Comparison of ENCODE assay signal across 1 cellular context in the genomic region with DNA sequence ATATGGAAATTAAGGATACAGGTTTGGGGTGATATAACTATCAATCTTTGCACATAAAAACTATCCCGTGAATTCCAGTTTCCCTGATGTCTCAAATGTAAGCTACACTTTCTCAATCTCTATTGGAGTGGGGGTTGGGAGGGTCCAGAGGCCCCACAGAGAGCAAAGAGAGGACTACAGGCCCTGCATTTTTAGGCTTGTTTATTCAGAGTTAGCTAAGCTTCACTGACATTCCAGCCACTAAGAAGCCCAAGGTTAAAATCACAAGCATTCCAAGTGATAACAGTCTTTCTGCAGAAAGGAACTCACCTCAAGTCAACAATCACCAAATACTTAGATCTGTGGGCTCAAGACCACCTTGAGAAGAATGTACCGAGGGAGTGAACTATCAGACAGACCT.
TF ChIP-seq lines count a peak whose summit lies in the region.

No MANE protein-coding gene starts in this region.

TF ChIP-seq in HepG2, 621 proteins besides CTCF, POLR2A, EP300 and RAD21 (continued from another document and continues in another):
- TF ChIP-seq, protein P1, sequence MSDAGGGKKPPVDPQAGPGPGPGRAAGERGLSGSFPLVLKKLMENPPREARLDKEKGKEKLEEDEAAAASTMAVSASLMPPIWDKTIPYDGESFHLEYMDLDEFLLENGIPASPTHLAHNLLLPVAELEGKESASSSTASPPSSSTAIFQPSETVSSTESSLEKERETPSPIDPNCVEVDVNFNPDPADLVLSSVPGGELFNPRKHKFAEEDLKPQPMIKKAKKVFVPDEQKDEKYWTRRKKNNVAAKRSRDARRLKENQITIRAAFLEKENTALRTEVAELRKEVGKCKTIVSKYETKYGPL (CRISPR knock-in tag; IDR thresholded peaks at IDR 0.05) = no peak
- TF ChIP-seq ADNP (CRISPR knock-in tag; IDR thresholded peaks at IDR 0.05) (no peak), NPAS2 (CRISPR knock-in tag; IDR thresholded peaks at IDR 0.05; ENCODE audit: borderline replicate concordance) (no peak), ATM (IDR thresholded peaks at IDR 0.05; ENCODE audit: borderline replicate concordance) (no peak), IKZF4 (CRISPR knock-in tag; IDR thresholded peaks at IDR 0.05; ENCODE audit: borderline replicate concordance, low read depth, not compliant biosample characterization) (no peak), HMGA1 (CRISPR knock-in tag; conservative IDR thresholded peaks at IDR 0.05) (no peak), GLI4 (CRISPR knock-in tag; IDR thresholded peaks at IDR 0.05; ENCODE audit: borderline replicate concordance) (no peak), ZNF331 (CRISPR knock-in tag; IDR thresholded peaks at IDR 0.05) (peak; percentile 66), SMYD3 (CRISPR knock-in tag; IDR thresholded peaks at IDR 0.05) (no peak), PHF20 (CRISPR knock-in tag; IDR thresholded peaks at IDR 0.05) (no peak), ELF4 (CRISPR knock-in tag; IDR thresholded peaks at IDR 0.05; ENCODE audit: borderline replicate concordance) (no peak), WIZ (CRISPR knock-in tag; IDR thresholded peaks at IDR 0.05) (no peak), PHF21A (CRISPR knock-in tag; IDR thresholded peaks at IDR 0.05) (no peak), CREM (IDR thresholded peaks at IDR 0.05) (peak; percentile 77), CREM (CRISPR knock-in tag; IDR thresholded peaks at IDR 0.05) (no peak), SPEN (CRISPR knock-in tag; IDR thresholded peaks at IDR 0.05; ENCODE audit: low read depth) (no peak), ZNF333 (CRISPR knock-in tag; IDR thresholded peaks at IDR 0.05; ENCODE audit: borderline replicate concordance) (no peak), ZNF790 (CRISPR knock-in tag; IDR thresholded peaks at IDR 0.05; ENCODE audit: borderline replicate concordance) (no peak), ZZZ3 (CRISPR knock-in tag; IDR thresholded peaks at IDR 0.05; ENCODE audit: borderline replicate concordance) (no peak), CCAR2 (optimal IDR thresholded peaks at IDR 0.05; ENCODE audit: low read depth, low read length) (no peak), ASH2L (IDR thresholded peaks at IDR 0.05; ENCODE audit: insufficient read length, low read depth, low read length) (peak; percentile 42), ZNF773 (CRISPR knock-in tag; IDR thresholded peaks at IDR 0.05; ENCODE audit: borderline replicate concordance) (no peak), MAFK (conservative IDR thresholded peaks at IDR 0.05 in 1 of 2, IDR thresholded peaks at IDR 0.05 in 1 of 2; ENCODE audit: low read length in 2 of 2) (no peak), ZNF383 (CRISPR knock-in tag; IDR thresholded peaks at IDR 0.05; ENCODE audit: borderline replicate concordance) (no peak), ZNF446 (CRISPR knock-in tag; IDR thresholded peaks at IDR 0.05) (no peak), TAF1 (CRISPR knock-in tag; IDR thresholded peaks at IDR 0.05) (no peak), CHD2 (IDR thresholded peaks at IDR 0.05; ENCODE audit: low read depth, low read length) (peak; percentile 60; the same call in 1 of the 2 replicates)
- TF ChIP-seq, protein P2, sequence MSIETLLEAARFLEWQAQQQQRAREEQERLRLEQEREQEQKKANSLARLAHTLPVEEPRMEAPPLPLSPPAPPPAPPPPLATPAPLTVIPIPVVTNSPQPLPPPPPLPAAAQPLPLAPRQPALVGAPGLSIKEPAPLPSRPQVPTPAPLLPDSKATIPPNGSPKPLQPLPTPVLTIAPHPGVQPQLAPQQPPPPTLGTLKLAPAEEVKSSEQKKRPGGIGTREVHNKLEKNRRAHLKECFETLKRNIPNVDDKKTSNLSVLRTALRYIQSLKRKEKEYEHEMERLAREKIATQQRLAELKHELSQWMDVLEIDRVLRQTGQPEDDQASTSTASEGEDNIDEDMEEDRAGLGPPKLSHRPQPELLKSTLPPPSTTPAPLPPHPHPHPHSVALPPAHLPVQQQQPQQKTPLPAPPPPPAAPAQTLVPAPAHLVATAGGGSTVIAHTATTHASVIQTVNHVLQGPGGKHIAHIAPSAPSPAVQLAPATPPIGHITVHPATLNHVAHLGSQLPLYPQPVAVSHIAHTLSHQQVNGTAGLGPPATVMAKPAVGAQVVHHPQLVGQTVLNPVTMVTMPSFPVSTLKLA (IDR thresholded peaks at IDR 0.05) = no peak
- TF ChIP-seq, protein P3, sequence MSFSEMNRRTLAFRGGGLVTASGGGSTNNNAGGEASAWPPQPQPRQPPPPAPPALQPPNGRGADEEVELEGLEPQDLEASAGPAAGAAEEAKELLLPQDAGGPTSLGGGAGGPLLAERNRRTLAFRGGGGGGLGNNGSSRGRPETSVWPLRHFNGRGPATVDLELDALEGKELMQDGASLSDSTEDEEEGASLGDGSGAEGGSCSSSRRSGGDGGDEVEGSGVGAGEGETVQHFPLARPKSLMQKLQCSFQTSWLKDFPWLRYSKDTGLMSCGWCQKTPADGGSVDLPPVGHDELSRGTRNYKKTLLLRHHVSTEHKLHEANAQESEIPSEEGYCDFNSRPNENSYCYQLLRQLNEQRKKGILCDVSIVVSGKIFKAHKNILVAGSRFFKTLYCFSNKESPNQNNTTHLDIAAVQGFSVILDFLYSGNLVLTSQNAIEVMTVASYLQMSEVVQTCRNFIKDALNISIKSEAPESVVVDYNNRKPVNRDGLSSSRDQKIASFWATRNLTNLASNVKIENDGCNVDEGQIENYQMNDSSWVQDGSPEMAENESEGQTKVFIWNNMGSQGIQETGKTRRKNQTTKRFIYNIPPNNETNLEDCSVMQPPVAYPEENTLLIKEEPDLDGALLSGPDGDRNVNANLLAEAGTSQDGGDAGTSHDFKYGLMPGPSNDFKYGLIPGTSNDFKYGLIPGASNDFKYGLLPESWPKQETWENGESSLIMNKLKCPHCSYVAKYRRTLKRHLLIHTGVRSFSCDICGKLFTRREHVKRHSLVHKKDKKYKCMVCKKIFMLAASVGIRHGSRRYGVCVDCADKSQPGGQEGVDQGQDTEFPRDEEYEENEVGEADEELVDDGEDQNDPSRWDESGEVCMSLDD (CRISPR knock-in tag; IDR thresholded peaks at IDR 0.05; ENCODE audit: borderline replicate concordance) = no peak
- TF ChIP-seq, protein P4, sequence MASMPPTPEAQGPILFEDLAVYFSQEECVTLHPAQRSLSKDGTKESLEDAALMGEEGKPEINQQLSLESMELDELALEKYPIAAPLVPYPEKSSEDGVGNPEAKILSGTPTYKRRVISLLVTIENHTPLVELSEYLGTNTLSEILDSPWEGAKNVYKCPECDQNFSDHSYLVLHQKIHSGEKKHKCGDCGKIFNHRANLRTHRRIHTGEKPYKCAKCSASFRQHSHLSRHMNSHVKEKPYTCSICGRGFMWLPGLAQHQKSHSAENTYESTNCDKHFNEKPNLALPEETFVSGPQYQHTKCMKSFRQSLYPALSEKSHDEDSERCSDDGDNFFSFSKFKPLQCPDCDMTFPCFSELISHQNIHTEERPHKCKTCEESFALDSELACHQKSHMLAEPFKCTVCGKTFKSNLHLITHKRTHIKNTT (CRISPR knock-in tag; IDR thresholded peaks at IDR 0.05) = no peak
- TF ChIP-seq, protein P5, sequence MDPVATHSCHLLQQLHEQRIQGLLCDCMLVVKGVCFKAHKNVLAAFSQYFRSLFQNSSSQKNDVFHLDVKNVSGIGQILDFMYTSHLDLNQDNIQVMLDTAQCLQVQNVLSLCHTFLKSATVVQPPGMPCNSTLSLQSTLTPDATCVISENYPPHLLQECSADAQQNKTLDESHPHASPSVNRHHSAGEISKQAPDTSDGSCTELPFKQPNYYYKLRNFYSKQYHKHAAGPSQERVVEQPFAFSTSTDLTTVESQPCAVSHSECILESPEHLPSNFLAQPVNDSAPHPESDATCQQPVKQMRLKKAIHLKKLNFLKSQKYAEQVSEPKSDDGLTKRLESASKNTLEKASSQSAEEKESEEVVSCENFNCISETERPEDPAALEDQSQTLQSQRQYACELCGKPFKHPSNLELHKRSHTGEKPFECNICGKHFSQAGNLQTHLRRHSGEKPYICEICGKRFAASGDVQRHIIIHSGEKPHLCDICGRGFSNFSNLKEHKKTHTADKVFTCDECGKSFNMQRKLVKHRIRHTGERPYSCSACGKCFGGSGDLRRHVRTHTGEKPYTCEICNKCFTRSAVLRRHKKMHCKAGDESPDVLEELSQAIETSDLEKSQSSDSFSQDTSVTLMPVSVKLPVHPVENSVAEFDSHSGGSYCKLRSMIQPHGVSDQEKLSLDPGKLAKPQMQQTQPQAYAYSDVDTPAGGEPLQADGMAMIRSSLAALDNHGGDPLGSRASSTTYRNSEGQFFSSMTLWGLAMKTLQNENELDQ (CRISPR knock-in tag; IDR thresholded peaks at IDR 0.05; ENCODE audit: borderline replicate concordance) = no peak
- TF ChIP-seq, protein P6, sequence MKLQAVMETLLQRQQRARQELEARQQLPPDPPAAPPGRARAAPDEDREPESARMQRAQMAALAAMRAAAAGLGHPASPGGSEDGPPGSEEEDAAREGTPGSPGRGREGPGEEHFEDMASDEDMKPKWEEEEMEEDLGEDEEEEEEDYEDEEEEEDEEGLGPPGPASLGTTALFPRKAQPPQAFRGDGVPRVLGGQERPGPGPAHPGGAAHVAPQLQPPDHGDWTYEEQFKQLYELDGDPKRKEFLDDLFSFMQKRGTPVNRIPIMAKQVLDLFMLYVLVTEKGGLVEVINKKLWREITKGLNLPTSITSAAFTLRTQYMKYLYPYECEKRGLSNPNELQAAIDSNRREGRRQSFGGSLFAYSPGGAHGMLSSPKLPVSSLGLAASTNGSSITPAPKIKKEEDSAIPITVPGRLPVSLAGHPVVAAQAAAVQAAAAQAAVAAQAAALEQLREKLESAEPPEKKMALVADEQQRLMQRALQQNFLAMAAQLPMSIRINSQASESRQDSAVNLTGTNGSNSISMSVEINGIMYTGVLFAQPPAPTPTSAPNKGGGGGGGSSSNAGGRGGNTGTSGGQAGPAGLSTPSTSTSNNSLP (IDR thresholded peaks at IDR 0.05; ENCODE audit: low read depth, low read length) = 0 out of 2 replicates have a peak, but pooled peaks have one; percentile 33
- TF ChIP-seq, protein P7, sequence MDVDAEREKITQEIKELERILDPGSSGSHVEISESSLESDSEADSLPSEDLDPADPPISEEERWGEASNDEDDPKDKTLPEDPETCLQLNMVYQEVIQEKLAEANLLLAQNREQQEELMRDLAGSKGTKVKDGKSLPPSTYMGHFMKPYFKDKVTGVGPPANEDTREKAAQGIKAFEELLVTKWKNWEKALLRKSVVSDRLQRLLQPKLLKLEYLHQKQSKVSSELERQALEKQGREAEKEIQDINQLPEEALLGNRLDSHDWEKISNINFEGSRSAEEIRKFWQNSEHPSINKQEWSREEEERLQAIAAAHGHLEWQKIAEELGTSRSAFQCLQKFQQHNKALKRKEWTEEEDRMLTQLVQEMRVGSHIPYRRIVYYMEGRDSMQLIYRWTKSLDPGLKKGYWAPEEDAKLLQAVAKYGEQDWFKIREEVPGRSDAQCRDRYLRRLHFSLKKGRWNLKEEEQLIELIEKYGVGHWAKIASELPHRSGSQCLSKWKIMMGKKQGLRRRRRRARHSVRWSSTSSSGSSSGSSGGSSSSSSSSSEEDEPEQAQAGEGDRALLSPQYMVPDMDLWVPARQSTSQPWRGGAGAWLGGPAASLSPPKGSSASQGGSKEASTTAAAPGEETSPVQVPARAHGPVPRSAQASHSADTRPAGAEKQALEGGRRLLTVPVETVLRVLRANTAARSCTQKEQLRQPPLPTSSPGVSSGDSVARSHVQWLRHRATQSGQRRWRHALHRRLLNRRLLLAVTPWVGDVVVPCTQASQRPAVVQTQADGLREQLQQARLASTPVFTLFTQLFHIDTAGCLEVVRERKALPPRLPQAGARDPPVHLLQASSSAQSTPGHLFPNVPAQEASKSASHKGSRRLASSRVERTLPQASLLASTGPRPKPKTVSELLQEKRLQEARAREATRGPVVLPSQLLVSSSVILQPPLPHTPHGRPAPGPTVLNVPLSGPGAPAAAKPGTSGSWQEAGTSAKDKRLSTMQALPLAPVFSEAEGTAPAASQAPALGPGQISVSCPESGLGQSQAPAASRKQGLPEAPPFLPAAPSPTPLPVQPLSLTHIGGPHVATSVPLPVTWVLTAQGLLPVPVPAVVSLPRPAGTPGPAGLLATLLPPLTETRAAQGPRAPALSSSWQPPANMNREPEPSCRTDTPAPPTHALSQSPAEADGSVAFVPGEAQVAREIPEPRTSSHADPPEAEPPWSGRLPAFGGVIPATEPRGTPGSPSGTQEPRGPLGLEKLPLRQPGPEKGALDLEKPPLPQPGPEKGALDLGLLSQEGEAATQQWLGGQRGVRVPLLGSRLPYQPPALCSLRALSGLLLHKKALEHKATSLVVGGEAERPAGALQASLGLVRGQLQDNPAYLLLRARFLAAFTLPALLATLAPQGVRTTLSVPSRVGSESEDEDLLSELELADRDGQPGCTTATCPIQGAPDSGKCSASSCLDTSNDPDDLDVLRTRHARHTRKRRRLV (CRISPR knock-in tag; IDR thresholded peaks at IDR 0.05) = no peak
- TF ChIP-seq, protein P8, sequence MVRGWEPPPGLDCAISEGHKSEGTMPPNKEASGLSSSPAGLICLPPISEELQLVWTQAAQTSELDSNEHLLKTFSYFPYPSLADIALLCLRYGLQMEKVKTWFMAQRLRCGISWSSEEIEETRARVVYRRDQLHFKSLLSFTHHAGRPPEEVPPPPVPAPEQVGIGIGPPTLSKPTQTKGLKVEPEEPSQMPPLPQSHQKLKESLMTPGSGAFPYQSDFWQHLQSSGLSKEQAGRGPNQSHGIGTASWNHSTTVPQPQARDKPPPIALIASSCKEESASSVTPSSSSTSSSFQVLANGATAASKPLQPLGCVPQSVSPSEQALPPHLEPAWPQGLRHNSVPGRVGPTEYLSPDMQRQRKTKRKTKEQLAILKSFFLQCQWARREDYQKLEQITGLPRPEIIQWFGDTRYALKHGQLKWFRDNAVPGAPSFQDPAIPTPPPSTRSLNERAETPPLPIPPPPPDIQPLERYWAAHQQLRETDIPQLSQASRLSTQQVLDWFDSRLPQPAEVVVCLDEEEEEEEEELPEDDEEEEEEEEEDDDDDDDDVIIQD (CRISPR knock-in tag; IDR thresholded peaks at IDR 0.05; ENCODE audit: low read depth) = peak; percentile 57; the same call in 1 of the 2 replicates
- TF ChIP-seq, protein P9, sequence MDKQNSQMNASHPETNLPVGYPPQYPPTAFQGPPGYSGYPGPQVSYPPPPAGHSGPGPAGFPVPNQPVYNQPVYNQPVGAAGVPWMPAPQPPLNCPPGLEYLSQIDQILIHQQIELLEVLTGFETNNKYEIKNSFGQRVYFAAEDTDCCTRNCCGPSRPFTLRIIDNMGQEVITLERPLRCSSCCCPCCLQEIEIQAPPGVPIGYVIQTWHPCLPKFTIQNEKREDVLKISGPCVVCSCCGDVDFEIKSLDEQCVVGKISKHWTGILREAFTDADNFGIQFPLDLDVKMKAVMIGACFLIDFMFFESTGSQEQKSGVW (CRISPR knock-in tag; IDR thresholded peaks at IDR 0.05; ENCODE audit: borderline replicate concordance) = no peak
- TF ChIP-seq, protein P10, sequence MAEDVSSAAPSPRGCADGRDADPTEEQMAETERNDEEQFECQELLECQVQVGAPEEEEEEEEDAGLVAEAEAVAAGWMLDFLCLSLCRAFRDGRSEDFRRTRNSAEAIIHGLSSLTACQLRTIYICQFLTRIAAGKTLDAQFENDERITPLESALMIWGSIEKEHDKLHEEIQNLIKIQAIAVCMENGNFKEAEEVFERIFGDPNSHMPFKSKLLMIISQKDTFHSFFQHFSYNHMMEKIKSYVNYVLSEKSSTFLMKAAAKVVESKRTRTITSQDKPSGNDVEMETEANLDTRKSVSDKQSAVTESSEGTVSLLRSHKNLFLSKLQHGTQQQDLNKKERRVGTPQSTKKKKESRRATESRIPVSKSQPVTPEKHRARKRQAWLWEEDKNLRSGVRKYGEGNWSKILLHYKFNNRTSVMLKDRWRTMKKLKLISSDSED (CRISPR knock-in tag; IDR thresholded peaks at IDR 0.05) = no peak
